ENCODE assay signal across 8 cellular contexts in the genomic region with DNA sequence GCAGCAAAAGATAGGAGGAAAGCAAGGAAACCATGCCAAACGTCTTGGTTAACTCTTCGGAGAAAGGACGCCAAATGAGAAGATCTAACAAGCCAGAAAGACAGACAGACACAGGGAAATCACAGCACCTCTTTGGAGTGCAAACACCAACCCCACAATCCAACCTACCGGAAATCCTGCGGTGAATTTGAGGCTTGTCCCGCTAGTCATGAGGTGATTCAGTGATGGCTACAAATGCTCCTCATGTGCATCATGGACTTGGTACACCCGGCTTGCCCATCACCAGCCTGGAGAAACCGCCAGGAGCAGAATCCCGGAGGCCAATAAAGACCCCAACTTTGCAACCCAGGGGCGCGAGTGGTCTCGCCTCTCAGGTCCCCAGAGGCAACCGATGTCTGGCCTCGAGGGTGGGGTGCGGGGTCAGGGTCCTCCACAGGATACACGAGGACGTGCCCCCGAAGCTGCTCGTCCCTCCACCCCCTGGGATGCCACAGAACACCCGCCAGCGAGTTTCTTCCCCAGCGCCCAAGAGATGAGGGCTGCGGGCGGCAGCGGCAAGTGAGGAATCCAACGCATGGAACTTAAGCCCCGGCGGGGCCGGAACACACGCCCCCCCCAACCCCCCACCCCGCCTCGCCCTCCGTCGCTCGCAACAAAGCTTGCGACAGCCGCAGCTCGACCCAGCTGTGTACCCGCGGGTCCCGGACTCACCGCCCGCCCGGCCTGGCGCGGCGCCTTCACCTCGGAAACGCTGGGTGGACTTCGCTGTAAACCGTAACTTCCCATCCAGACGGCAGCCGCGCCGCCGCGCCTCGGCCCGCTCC. TPM values are rescaled to one million over a fixed set of nuclear protein-coding genes. Genes with fewer than 3 reads are reported as not detected.
A peak's percentile ranks its signal among the peaks of the same experiment; 100 is the strongest.
DNase-seq lines count a peak whose midpoint lies in the region; ATAC-seq and TF ChIP-seq lines count a peak whose summit lies in the region.
"Not testable (repeated sequence)": the region's sequence is repeated elsewhere in the genome, so short reads cannot be mapped to it uniquely, and the experiment has no call there.

No MANE protein-coding gene starts in this region.

- not testable (repeated sequence) for H3K9me3 ChIP-seq in neural cell (ENCODE audit: low read length); stomach smooth muscle (ENCODE audit: control insufficient read depth in 2 of 2, low read length in 2 of 2)

- H3K36me3 Mint-ChIP-seq in activated naive CD8-positive, alpha-beta T cell, result not testable (repeated sequence)

- ATAC-seq in GM21737 (IDR thresholded peaks at IDR 0.05; ENCODE audit: unreplicated experiment) (peak; percentile 40), HG03565 (IDR thresholded peaks at IDR 0.05; ENCODE audit: unreplicated experiment) (peak; percentile 55)

- peaks cover 11% of the 10 kb centered on the region for H3K27me3 ChIP-seq in neural cell (ENCODE audit: insufficient read depth, low read depth, low read length)
- peaks cover 7 to 17% of the 10 kb centered on the region in 2 donors for H3K27me3 ChIP-seq in stomach smooth muscle (ENCODE audit: control insufficient read depth in 1 of 2, insufficient read depth in 2 of 2, low read length in 2 of 2)

- not testable (repeated sequence) for H4K20me1 ChIP-seq in neural cell (ENCODE audit: insufficient read depth)

- H3K4me1 Mint-ChIP-seq in activated naive CD8-positive, alpha-beta T cell (ENCODE audit: low read depth), result not testable (repeated sequence)

- H3K9me2 ChIP-seq in neural cell (ENCODE audit: insufficient read depth, low read length), result not testable (repeated sequence)

- H3K4me1 ChIP-seq in stomach smooth muscle (ENCODE audit: control insufficient read depth, insufficient read depth, low read length), result not testable (repeated sequence)

- H3K27ac ChIP-seq in neural cell (ENCODE audit: low read length); stomach smooth muscle (ENCODE audit: low read length): not testable (repeated sequence)

- TF ChIP-seq CTCF in neural cell (IDR thresholded peaks at IDR 0.05; ENCODE audit: poor library complexity, severe bottlenecking), result not testable (repeated sequence)

- DNase-seq in EH (ENCODE audit: low read depth), result peak; percentile 59
- peak; percentile 55 for DNase-seq in SW480 (ENCODE audit: low spot score)
- DNase-seq in glomerular visceral epithelial cell (ENCODE audit: extremely low spot score), result peak; percentile 49

- not testable (repeated sequence) for TF ChIP-seq RAD21 in neural cell (conservative IDR thresholded peaks at IDR 0.05)

- H3K9ac ChIP-seq in neural cell (ENCODE audit: low read length) (peak overlapping the region; percentile 71), stomach smooth muscle (ENCODE audit: low read length in 2 of 2) (peak overlapping the region; percentile 42 to 45)

- not testable (repeated sequence) for H3K79me2 ChIP-seq in neural cell (replicated peaks; ENCODE audit: insufficient read depth, low read length)

- H3K36me3 ChIP-seq in neural cell (ENCODE audit: insufficient read depth, low read length); stomach smooth muscle (ENCODE audit: control insufficient read depth in 2 of 2, insufficient read depth in 2 of 2, low read length in 2 of 2): not testable (repeated sequence)

- not testable (repeated sequence) for H3K9me3 Mint-ChIP-seq in activated naive CD8-positive, alpha-beta T cell (ENCODE audit: low read depth)

- peak overlapping the region; percentile 76 for H3K4me3 ChIP-seq in neural cell (ENCODE audit: low read length)
- peak overlapping the region; percentile 65 to 79 for H3K4me3 ChIP-seq in stomach smooth muscle (ENCODE audit: low read length in 2 of 2)

- H3K4me3 Mint-ChIP-seq in activated naive CD8-positive, alpha-beta T cell, result peak overlapping the region; percentile 96

- H3K27me3 Mint-ChIP-seq in activated naive CD8-positive, alpha-beta T cell, result peaks cover 19% of the 10 kb centered on the region

- not testable (repeated sequence) for H3K4me2 ChIP-seq in neural cell (ENCODE audit: low read length)

- H3K27ac Mint-ChIP-seq in activated naive CD8-positive, alpha-beta T cell, result not testable (repeated sequence)

- not testable (repeated sequence) for H3F3A ChIP-seq in neural cell (ENCODE audit: insufficient read depth, low read length, poor library complexity, severe bottlenecking)

- not testable (repeated sequence) for TF ChIP-seq EP300 in neural cell (conservative IDR thresholded peaks at IDR 0.05; ENCODE audit: poor library complexity, severe bottlenecking)

- not testable (repeated sequence) for H2AFZ ChIP-seq in neural cell (ENCODE audit: low read depth, low read length)

RNA-seq across cellular contexts. Expression of gene NBPF20, which starts 0.6 kb away (rescaled TPM):
- polyA plus RNA-seq in neural cell, result 6.8 and 7.0 TPM in 2 replicates
- 7.8 and 9.4 TPM in 2 replicates for polyA minus RNA-seq in neural cell
